Comparison of ENCODE assay signal across 1 cellular context in genomic region chr6:167760979-167761793, GRCh38.
TF ChIP-seq lines count a peak whose summit lies in the region.

No MANE protein-coding gene starts in this region.

TF ChIP-seq in HepG2, 621 proteins besides CTCF, POLR2A, EP300 and RAD21 (continued from another document and continues in another):
- TF ChIP-seq TBX2 (CRISPR knock-in tag; IDR thresholded peaks at IDR 0.05; ENCODE audit: borderline replicate concordance) (peak; percentile 61; the same call in 1 of the 2 replicates), ELF3 (CRISPR knock-in tag; IDR thresholded peaks at IDR 0.05) (peak; percentile 67), ZNF883 (CRISPR knock-in tag; IDR thresholded peaks at IDR 0.05; ENCODE audit: not compliant biosample characterization) (peak; percentile 33), UBTF (CRISPR knock-in tag; IDR thresholded peaks at IDR 0.05) (peak; percentile 77), ZBTB7B (CRISPR knock-in tag; IDR thresholded peaks at IDR 0.05) (peak; percentile 49; the same call in 1 of the 2 replicates), MATR3 (CRISPR knock-in tag; IDR thresholded peaks at IDR 0.05) (no peak), REL (CRISPR knock-in tag; conservative IDR thresholded peaks at IDR 0.05) (no peak), KDM3A (CRISPR knock-in tag; IDR thresholded peaks at IDR 0.05; ENCODE audit: low read depth) (peak; percentile 62; the same call in 1 of the 2 replicates), ZNF563 (CRISPR knock-in tag; IDR thresholded peaks at IDR 0.05) (0 out of 2 replicates have a peak, but pooled peaks have one; percentile 26), RORA (CRISPR knock-in tag; IDR thresholded peaks at IDR 0.05) (no peak), ZNF354B (CRISPR knock-in tag; IDR thresholded peaks at IDR 0.05) (no peak), FOSL2 (CRISPR knock-in tag; IDR thresholded peaks at IDR 0.05) (peak; percentile 60), TRIM22 (IDR thresholded peaks at IDR 0.05) (no peak), DPF2 (CRISPR knock-in tag; IDR thresholded peaks at IDR 0.05; ENCODE audit: borderline replicate concordance, low read depth) (peak; percentile 44; the same call in 1 of the 2 replicates), KDM1A (CRISPR knock-in tag; IDR thresholded peaks at IDR 0.05) (peak; percentile 46), ZNF12 (CRISPR knock-in tag; IDR thresholded peaks at IDR 0.05) (peak; percentile 18; the same call in 1 of the 2 replicates), ZNF264 (CRISPR knock-in tag; IDR thresholded peaks at IDR 0.05) (no peak), RBM22 (optimal IDR thresholded peaks at IDR 0.05; ENCODE audit: low read length) (no peak), ZNF530 (CRISPR knock-in tag; IDR thresholded peaks at IDR 0.05; ENCODE audit: low read depth) (no peak), SMAD1 (CRISPR knock-in tag; IDR thresholded peaks at IDR 0.05; ENCODE audit: borderline replicate concordance, low read depth) (peak; percentile 37; the same call in 1 of the 2 replicates), TBL1XR1 (IDR thresholded peaks at IDR 0.05; ENCODE audit: borderline replicate concordance, low read length, partially characterized antibody) (no peak), GABPB1 (CRISPR knock-in tag; IDR thresholded peaks at IDR 0.05) (peak; percentile 44), MZF1 (CRISPR knock-in tag; IDR thresholded peaks at IDR 0.05; ENCODE audit: borderline replicate concordance) (peak; percentile 78; the same call in 1 of the 2 replicates), TMF1 (CRISPR knock-in tag; IDR thresholded peaks at IDR 0.05; ENCODE audit: low read depth) (no peak), IRF2 (CRISPR knock-in tag; IDR thresholded peaks at IDR 0.05) (peak; percentile 82), LBX2 (CRISPR knock-in tag; IDR thresholded peaks at IDR 0.05; ENCODE audit: borderline replicate concordance) (no peak), SMARCC2 (IDR thresholded peaks at IDR 0.05) (no peak), ELF1 (CRISPR knock-in tag; IDR thresholded peaks at IDR 0.05) (peak; percentile 13; the same call in 1 of the 2 replicates), ZNF431 (CRISPR knock-in tag; IDR thresholded peaks at IDR 0.05; ENCODE audit: borderline replicate concordance, low read depth) (0 out of 2 replicates have a peak, but pooled peaks have one; percentile 25), GFI1 (CRISPR knock-in tag; IDR thresholded peaks at IDR 0.05; ENCODE audit: borderline replicate concordance) (peak; percentile 58), NR2F6 (IDR thresholded peaks at IDR 0.05) (peak; percentile 96), NR2F6 (CRISPR knock-in tag; IDR thresholded peaks at IDR 0.05) (peak; percentile 98), ETV6 (CRISPR knock-in tag; conservative IDR thresholded peaks at IDR 0.05) (no peak), ZNF263 (CRISPR knock-in tag; IDR thresholded peaks at IDR 0.05) (peak; percentile 48; the same call in 1 of the 2 replicates), ZFP37 (CRISPR knock-in tag; IDR thresholded peaks at IDR 0.05; ENCODE audit: borderline replicate concordance) (no peak), TSC22D2 (CRISPR knock-in tag; IDR thresholded peaks at IDR 0.05; ENCODE audit: borderline replicate concordance) (0 out of 2 replicates have a peak, but pooled peaks have one; percentile 23), TCF7L2 (IDR thresholded peaks at IDR 0.05; ENCODE audit: low read depth, low read length) (no peak), HES4 (CRISPR knock-in tag; IDR thresholded peaks at IDR 0.05; ENCODE audit: borderline replicate concordance) (0 out of 2 replicates have a peak, but pooled peaks have one; percentile 62), SIX1 (CRISPR knock-in tag; IDR thresholded peaks at IDR 0.05; ENCODE audit: borderline replicate concordance) (peak; percentile 25; the same call in 1 of the 2 replicates), ZNF558 (CRISPR knock-in tag; IDR thresholded peaks at IDR 0.05; ENCODE audit: borderline replicate concordance) (no peak)
- TF ChIP-seq, protein P1, sequence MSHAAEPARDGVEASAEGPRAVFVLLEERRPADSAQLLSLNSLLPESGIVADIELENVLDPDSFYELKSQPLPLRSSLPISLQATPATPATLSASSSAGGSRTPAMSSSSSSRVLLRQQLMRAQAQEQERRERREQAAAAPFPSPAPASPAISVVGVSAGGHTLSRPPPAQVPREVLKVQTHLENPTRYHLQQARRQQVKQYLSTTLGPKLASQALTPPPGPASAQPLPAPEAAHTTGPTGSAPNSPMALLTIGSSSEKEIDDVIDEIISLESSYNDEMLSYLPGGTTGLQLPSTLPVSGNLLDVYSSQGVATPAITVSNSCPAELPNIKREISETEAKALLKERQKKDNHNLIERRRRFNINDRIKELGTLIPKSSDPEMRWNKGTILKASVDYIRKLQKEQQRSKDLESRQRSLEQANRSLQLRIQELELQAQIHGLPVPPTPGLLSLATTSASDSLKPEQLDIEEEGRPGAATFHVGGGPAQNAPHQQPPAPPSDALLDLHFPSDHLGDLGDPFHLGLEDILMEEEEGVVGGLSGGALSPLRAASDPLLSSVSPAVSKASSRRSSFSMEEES (CRISPR knock-in tag; IDR thresholded peaks at IDR 0.05) = peak; percentile 86
- TF ChIP-seq, protein P2, sequence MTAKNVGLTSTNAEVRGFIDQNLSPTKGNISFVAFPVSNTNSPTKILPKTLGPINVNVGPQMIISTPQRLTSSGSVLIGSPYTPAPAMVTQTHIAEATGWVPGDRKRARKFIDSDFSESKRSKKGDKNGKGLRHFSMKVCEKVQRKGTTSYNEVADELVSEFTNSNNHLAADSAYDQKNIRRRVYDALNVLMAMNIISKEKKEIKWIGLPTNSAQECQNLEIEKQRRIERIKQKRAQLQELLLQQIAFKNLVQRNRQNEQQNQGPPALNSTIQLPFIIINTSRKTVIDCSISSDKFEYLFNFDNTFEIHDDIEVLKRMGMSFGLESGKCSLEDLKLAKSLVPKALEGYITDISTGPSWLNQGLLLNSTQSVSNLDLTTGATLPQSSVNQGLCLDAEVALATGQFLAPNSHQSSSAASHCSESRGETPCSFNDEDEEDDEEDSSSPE (CRISPR knock-in tag; IDR thresholded peaks at IDR 0.05) = peak; percentile 42; the same call in 1 of the 2 replicates
- TF ChIP-seq, protein P3, sequence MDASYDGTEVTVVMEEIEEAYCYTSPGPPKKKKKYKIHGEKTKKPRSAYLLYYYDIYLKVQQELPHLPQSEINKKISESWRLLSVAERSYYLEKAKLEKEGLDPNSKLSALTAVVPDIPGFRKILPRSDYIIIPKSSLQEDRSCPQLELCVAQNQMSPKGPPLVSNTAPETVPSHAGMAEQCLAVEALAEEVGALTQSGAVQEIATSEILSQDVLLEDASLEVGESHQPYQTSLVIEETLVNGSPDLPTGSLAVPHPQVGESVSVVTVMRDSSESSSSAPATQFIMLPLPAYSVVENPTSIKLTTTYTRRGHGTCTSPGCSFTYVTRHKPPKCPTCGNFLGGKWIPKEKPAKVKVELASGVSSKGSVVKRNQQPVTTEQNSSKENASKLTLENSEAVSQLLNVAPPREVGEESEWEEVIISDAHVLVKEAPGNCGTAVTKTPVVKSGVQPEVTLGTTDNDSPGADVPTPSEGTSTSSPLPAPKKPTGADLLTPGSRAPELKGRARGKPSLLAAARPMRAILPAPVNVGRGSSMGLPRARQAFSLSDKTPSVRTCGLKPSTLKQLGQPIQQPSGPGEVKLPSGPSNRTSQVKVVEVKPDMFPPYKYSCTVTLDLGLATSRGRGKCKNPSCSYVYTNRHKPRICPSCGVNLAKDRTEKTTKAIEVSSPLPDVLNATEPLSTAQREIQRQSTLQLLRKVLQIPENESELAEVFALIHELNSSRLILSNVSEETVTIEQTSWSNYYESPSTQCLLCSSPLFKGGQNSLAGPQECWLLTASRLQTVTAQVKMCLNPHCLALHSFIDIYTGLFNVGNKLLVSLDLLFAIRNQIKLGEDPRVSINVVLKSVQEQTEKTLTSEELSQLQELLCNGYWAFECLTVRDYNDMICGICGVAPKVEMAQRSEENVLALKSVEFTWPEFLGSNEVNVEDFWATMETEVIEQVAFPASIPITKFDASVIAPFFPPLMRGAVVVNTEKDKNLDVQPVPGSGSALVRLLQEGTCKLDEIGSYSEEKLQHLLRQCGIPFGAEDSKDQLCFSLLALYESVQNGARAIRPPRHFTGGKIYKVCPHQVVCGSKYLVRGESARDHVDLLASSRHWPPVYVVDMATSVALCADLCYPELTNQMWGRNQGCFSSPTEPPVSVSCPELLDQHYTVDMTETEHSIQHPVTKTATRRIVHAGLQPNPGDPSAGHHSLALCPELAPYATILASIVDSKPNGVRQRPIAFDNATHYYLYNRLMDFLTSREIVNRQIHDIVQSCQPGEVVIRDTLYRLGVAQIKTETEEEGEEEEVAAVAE (CRISPR knock-in tag; IDR thresholded peaks at IDR 0.05; ENCODE audit: borderline replicate concordance) = peak; percentile 69; the same call in 1 of the 2 replicates
- TF ChIP-seq, protein P4, sequence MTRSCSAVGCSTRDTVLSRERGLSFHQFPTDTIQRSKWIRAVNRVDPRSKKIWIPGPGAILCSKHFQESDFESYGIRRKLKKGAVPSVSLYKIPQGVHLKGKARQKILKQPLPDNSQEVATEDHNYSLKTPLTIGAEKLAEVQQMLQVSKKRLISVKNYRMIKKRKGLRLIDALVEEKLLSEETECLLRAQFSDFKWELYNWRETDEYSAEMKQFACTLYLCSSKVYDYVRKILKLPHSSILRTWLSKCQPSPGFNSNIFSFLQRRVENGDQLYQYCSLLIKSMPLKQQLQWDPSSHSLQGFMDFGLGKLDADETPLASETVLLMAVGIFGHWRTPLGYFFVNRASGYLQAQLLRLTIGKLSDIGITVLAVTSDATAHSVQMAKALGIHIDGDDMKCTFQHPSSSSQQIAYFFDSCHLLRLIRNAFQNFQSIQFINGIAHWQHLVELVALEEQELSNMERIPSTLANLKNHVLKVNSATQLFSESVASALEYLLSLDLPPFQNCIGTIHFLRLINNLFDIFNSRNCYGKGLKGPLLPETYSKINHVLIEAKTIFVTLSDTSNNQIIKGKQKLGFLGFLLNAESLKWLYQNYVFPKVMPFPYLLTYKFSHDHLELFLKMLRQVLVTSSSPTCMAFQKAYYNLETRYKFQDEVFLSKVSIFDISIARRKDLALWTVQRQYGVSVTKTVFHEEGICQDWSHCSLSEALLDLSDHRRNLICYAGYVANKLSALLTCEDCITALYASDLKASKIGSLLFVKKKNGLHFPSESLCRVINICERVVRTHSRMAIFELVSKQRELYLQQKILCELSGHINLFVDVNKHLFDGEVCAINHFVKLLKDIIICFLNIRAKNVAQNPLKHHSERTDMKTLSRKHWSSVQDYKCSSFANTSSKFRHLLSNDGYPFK (CRISPR knock-in tag; IDR thresholded peaks at IDR 0.05; ENCODE audit: borderline replicate concordance) = peak; percentile 48; the same call in 1 of the 2 replicates
- TF ChIP-seq, protein P5, sequence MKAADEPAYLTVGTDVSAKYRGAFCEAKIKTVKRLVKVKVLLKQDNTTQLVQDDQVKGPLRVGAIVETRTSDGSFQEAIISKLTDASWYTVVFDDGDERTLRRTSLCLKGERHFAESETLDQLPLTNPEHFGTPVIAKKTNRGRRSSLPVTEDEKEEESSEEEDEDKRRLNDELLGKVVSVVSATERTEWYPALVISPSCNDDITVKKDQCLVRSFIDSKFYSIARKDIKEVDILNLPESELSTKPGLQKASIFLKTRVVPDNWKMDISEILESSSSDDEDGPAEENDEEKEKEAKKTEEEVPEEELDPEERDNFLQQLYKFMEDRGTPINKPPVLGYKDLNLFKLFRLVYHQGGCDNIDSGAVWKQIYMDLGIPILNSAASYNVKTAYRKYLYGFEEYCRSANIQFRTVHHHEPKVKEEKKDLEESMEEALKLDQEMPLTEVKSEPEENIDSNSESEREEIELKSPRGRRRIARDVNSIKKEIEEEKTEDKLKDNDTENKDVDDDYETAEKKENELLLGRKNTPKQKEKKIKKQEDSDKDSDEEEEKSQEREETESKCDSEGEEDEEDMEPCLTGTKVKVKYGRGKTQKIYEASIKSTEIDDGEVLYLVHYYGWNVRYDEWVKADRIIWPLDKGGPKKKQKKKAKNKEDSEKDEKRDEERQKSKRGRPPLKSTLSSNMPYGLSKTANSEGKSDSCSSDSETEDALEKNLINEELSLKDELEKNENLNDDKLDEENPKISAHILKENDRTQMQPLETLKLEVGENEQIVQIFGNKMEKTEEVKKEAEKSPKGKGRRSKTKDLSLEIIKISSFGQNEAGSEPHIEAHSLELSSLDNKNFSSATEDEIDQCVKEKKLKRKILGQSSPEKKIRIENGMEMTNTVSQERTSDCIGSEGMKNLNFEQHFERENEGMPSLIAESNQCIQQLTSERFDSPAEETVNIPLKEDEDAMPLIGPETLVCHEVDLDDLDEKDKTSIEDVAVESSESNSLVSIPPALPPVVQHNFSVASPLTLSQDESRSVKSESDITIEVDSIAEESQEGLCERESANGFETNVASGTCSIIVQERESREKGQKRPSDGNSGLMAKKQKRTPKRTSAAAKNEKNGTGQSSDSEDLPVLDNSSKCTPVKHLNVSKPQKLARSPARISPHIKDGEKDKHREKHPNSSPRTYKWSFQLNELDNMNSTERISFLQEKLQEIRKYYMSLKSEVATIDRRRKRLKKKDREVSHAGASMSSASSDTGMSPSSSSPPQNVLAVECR (CRISPR knock-in tag; IDR thresholded peaks at IDR 0.05; ENCODE audit: borderline replicate concordance) = peak; percentile 64; the same call in 1 of the 2 replicates
